ENCODE assay signal across 10 cellular contexts in the genomic region with DNA sequence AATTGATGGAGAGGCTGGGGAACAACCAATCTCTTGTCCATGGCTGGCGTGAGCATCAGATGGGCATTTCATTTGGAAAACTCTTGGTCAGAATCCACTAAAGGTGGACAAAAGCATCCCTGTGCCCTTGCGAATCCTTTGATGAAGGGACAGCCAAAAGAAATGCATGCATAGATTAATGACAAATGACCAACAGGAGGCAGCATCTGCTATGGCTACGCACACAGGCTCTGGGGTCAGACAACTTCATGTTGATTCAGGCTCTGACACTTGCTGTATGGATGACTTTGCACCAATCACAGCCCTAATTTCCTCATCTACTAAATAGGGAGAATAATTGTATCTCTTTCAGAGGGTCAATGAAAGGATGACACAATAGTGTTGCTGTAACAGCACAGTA.
A peak's percentile ranks its signal among the peaks of the same experiment; 100 is the strongest.
DNase-seq lines count a peak whose midpoint lies in the region; ATAC-seq and TF ChIP-seq lines count a peak whose summit lies in the region.
"Had no signal": no experiment of that assay in that cellular context is flagged by ENCODE, and none has a peak within 500 bp of the region (broad histone marks: within the 10 kb centered on the region; RNA-seq: fewer than 3 reads in every experiment).

No MANE protein-coding gene starts in this region.

- no peaks in the 10 kb centered on the region for H3K79me1 ChIP-seq in mesendoderm (ENCODE audit: low read length)

- in situ Hi-C loops in brain microvascular endothelial cell (cut with HindIII; ENCODE audit: low pct_ligation_motif_present, low sequenced_read_pairs): no loop called here

- no peak overlapping the region for H3K4me2 ChIP-seq in Loucy (ENCODE audit: low read depth, low read length, poor library complexity, severe bottlenecking)
- H3K4me2 ChIP-seq in mesendoderm (ENCODE audit: low read length): no peak overlapping the region
- H3K4me2 ChIP-seq: KMS-11 had no signal

- H3K9me2 ChIP-seq in Loucy (replicated peaks; ENCODE audit: low read depth, low read length): no peaks in the 10 kb centered on the region

- H3K18ac ChIP-seq in mesendoderm (ENCODE audit: low read length): no peak overlapping the region

- H2BK120ac ChIP-seq in mesendoderm (ENCODE audit: low read depth, low read length): no peak overlapping the region

- no CpG with 5 or more reads among the region's 3 CpGs for WGBS in mesendoderm (ENCODE audit: extremely low coverage, insufficient coverage, low lambda C conversion rate)

- H3K36me3 ChIP-seq in Loucy (ENCODE audit: insufficient read depth, low read length) (no peaks in the 10 kb centered on the region), brain microvascular endothelial cell (replicated peaks) (no peaks in the 10 kb centered on the region), mesendoderm (ENCODE audit: control insufficient read depth, insufficient read depth, low read length) (no peaks in the 10 kb centered on the region)

- H3K4me3 ChIP-seq in GM12865 (ENCODE audit: low read depth, low read length): no peak overlapping the region
- H3K4me3 ChIP-seq in Loucy (ENCODE audit: low read length, poor library complexity, severe bottlenecking): no peak overlapping the region
- no peak overlapping the region for H3K4me3 ChIP-seq in brain microvascular endothelial cell (ENCODE audit: low read depth, low read length)
- H3K4me3 ChIP-seq in mesendoderm (ENCODE audit: low read length): no peak overlapping the region

- TF ChIP-seq CTCF in GM12865 (IDR thresholded peaks at IDR 0.05; ENCODE audit: insufficient read depth, low read depth, low read length, missing control alignments): peak; percentile 34
- TF ChIP-seq CTCF in Loucy (conservative IDR thresholded peaks at IDR 0.05; ENCODE audit: low read length): peak; percentile 66
- peak; percentile 38 for TF ChIP-seq CTCF in brain microvascular endothelial cell (IDR thresholded peaks at IDR 0.05; ENCODE audit: low read depth, low read length, missing control alignments)

- no peak overlapping the region for H2AK5ac ChIP-seq in mesendoderm (ENCODE audit: low read length)

- H4K20me1 ChIP-seq in Loucy (ENCODE audit: insufficient read depth, low read length, poor library complexity, severe bottlenecking): no peaks in the 10 kb centered on the region

- DNase-seq in GM12865 (ENCODE audit: low read depth) (peak; percentile 40), brain microvascular endothelial cell (no peak), mesendoderm (peak; percentile 63), left colon (no peak), GM19238 (ENCODE audit: insufficient read length, low spot score) (no peak), posterior cingulate gyrus (no peak)
- DNase-seq: naive B cell had no signal

- H2AFZ ChIP-seq in Loucy (ENCODE audit: low read length): no peak overlapping the region

- H2BK15ac ChIP-seq in mesendoderm (replicated peaks; ENCODE audit: low read depth): no peak overlapping the region

- H3K9ac ChIP-seq in Loucy (ENCODE audit: low read depth, low read length, poor library complexity, severe bottlenecking) (no peak overlapping the region), mesendoderm (ENCODE audit: low read length) (no peak overlapping the region)
- H3K9ac ChIP-seq: KMS-11 had no signal

- no peak overlapping the region for H4K8ac ChIP-seq in mesendoderm (ENCODE audit: low read depth, low read length)

- no peaks in the 10 kb centered on the region for H3K4me1 ChIP-seq in Loucy (ENCODE audit: insufficient read depth, low read length, poor library complexity, severe bottlenecking)
- no peaks in the 10 kb centered on the region for H3K4me1 ChIP-seq in mesendoderm (ENCODE audit: control insufficient read depth, low read depth, low read length)

- intact Hi-C loops in left colon (cut with DNase I, micrococcal nuclease): no loop called here
- intact Hi-C loops in posterior cingulate gyrus (cut with DNase I): no loop called here

- no peak for ATAC-seq in left colon
- no peak for ATAC-seq in HG03521 (IDR thresholded peaks at IDR 0.05; ENCODE audit: unreplicated experiment)

- H3K4ac ChIP-seq in mesendoderm (ENCODE audit: low read depth, low read length): no peak overlapping the region

- H3K27me3 ChIP-seq in Loucy (ENCODE audit: insufficient read depth, low read length, poor library complexity, severe bottlenecking) (no peaks in the 10 kb centered on the region), brain microvascular endothelial cell (replicated peaks) (no peaks in the 10 kb centered on the region), mesendoderm (ENCODE audit: insufficient read depth, low read length, poor library complexity) (no peaks in the 10 kb centered on the region)

- H3F3A ChIP-seq in Loucy (ENCODE audit: low read depth): no peaks in the 10 kb centered on the region

- no peak overlapping the region for H3K23ac ChIP-seq in mesendoderm (ENCODE audit: low read length)

- no peaks in the 10 kb centered on the region for H3K9me3 ChIP-seq in Loucy (ENCODE audit: insufficient read depth, low read depth, low read length)

- no peaks in the 10 kb centered on the region for H3K79me2 ChIP-seq in Loucy (ENCODE audit: insufficient read depth, low read length)
- no peaks in the 10 kb centered on the region for H3K79me2 ChIP-seq in mesendoderm (ENCODE audit: control insufficient read depth, insufficient read depth, low read length)

- H2BK5ac ChIP-seq in mesendoderm (ENCODE audit: low read length): no peak overlapping the region

- no peak overlapping the region for H4K5ac ChIP-seq in mesendoderm (ENCODE audit: low read length)

- no peak overlapping the region for H3K27ac ChIP-seq in brain microvascular endothelial cell
- no peak overlapping the region for H3K27ac ChIP-seq in mesendoderm (ENCODE audit: low read depth, low read length)
- H3K27ac ChIP-seq: KMS-11 had no signal

- H3K56ac ChIP-seq in mesendoderm (ENCODE audit: low read length): no peak overlapping the region

Comparison
In these comparisons a context has a peak if more than half of its experiments do, and no peak if none do; other contexts are left out.
1. DNase-seq: peak in GM12865 (single experiment) and mesendoderm (single experiment); none in brain microvascular endothelial cell (single experiment), left colon (0 of 2), GM19238 (single experiment) and posterior cingulate gyrus (0 of 10).
2. Peak in every context shown above with its lines, with median percentiles within 50 percentile points of each other: CTCF ChIP-seq.